In the genomic region with DNA sequence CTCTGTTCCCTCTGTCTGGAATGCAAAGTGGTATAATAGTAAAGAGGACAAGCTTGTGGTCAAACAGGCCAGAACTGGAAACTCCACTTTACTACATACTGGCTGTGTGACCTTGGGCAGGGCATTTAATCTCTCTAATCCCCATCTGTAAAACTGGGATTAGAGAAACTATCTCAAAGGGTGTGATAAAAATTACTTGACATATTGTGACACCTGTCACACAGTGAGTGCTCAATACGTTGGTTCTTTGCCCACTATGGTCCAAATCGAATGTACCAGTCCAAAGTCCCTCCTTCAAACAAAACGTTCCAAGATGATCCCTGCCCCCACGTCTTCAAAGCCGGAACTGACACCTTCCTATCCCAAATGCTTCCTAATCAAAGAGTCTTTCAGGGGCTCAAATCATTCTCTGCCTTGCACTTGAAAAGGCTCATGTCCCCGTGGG, we compare ENCODE assay signal across 9 cellular contexts. TPM values are rescaled to one million over a fixed set of nuclear protein-coding genes. Genes with fewer than 3 reads are reported as not detected.
DNase-seq lines count a peak whose midpoint lies in the region; ATAC-seq, FAIRE-seq and TF ChIP-seq lines count a peak whose summit lies in the region.
"Had no signal": no experiment of that assay in that cellular context is flagged by ENCODE, and none has a peak within 500 bp of the region (broad histone marks: within the 10 kb centered on the region; RNA-seq: fewer than 3 reads in every experiment).

No MANE protein-coding gene starts in this region.

- TF ChIP-seq POLR2A in HepG2 (IDR thresholded peaks at IDR 0.05; ENCODE audit: insufficient read depth in 1 of 2, low read depth in 2 of 2, low read length in 2 of 2) (no peak), thyroid gland (IDR thresholded peaks at IDR 0.05) (no peak)

- intact Hi-C loops in HepG2 (cut with micrococcal nuclease; ENCODE audit: unreplicated experiment) (loop anchor here (1.0 kb wide), 1 partner anchor 8 kb away; no protein-coding TSS in a partner anchor), thyroid gland (cut with DNase I) (loop anchor here (5.0 kb wide), 1 partner anchor 60 kb away; a partner anchor contains a TSS)

- H3K27me3 ChIP-seq in HepG2 (ENCODE audit: control insufficient read depth in 1 of 2, insufficient read depth in 2 of 2, low read length in 2 of 2) (no peaks in the 10 kb centered on the region; a peak in 1 of 5 replicates), thyroid gland (no peaks in the 10 kb centered on the region)

- 2% methylated on average over 6 of the region's 6 CpGs for WGBS in HepG2 (ENCODE audit: low lambda C conversion rate)
- 53 to 69% methylated on average over 6 of the region's 6 CpGs for WGBS in thyroid gland, 2 donors

- no peak for TF ChIP-seq CTCF in HepG2 (CRISPR knock-in tag; IDR thresholded peaks at IDR 0.05)
- no peak for TF ChIP-seq CTCF in thyroid gland (IDR thresholded peaks at IDR 0.05)

- H3K36me3 ChIP-seq in HepG2 (replicated peaks in 1 of 2; ENCODE audit: control insufficient read depth in 1 of 2, insufficient read depth in 2 of 2, low read length in 2 of 2): peaks cover 0 to 2% of the 10 kb centered on the region in 2 experiments; a peak in 2 of 5 replicates
- peaks cover 0 to 5% of the 10 kb centered on the region in 2 donors for H3K36me3 ChIP-seq in thyroid gland

- peak overlapping the region; percentile 98 for H3K27ac Mint-ChIP-seq in activated T-cell treated with anti-CD3 and anti-CD28 coated beads, Interleukin-2, amount 50 U/mL, for 24 hours
- peak overlapping the region; percentile 50 for H3K27ac Mint-ChIP-seq in activated naive CD8-positive, alpha-beta T cell treated with anti-CD3 and anti-CD28 coated beads, Interleukin-2, amount 10 ng/mL, durations not matched to agents 7 days and 5 days

- H3K9me3 Mint-ChIP-seq in activated T-cell treated with anti-CD3 and anti-CD28 coated beads, Interleukin-2, amount 50 U/mL, for 24 hours: no peaks in the 10 kb centered on the region
- no peaks in the 10 kb centered on the region for H3K9me3 Mint-ChIP-seq in activated naive CD8-positive, alpha-beta T cell treated with anti-CD3 and anti-CD28 coated beads, Interleukin-2, amount 10 ng/mL, durations not matched to agents 7 days and 5 days

- POLR2A ChIA-PET in activated naive CD8-positive, alpha-beta T cell treated with anti-CD3 and anti-CD28 coated beads, Interleukin-2, amount 10 ng/mL, durations not matched to agents 7 days and 5 days (lab: Charles Lee): interaction anchor here (0.6 to 2.8 kb wide), 3 partner anchors 10 to 127 kb away, joined by 3 to 46 read pairs (median 8); a partner anchor contains a TSS
- POLR2A ChIA-PET in HepG2 (lab: Yijun Ruan, JAX): interaction anchor here (1.0 to 4.9 kb wide), 11 partner anchors 9 to 487 kb away, joined by 3 to 118 read pairs (median 25); a partner anchor contains a TSS

- no peaks in the 10 kb centered on the region for H3K79me2 ChIP-seq in HepG2 (ENCODE audit: insufficient read depth, low read length)

- TF ChIP-seq EP300 in HepG2 (IDR thresholded peaks at IDR 0.05; ENCODE audit: low read depth in 2 of 2, low read length in 2 of 2) (peak in 1 of 2 experiments; percentile 66; a peak in 2 of 4 replicates), HepG2 (CRISPR knock-in tag; IDR thresholded peaks at IDR 0.05; ENCODE audit: borderline replicate concordance) (no peak)

- peak overlapping the region; percentile 94 for H3K4me2 ChIP-seq in HepG2 (ENCODE audit: low read depth, low read length)

- H3K4me3 ChIP-seq in HepG2 (replicated peaks in 1 of 3; ENCODE audit: insufficient read depth in 1 of 3, low read depth in 2 of 3, low read length in 3 of 3) (peak overlapping the region; percentile 72 to 76 (median 74)), thyroid gland (replicated peaks in 1 of 3) (peak overlapping the region in 2 of 3 donors; percentile 48 to 63)

- H4K20me1 ChIP-seq in HepG2 (ENCODE audit: insufficient read depth, low read length): no peaks in the 10 kb centered on the region

- peak; percentile 43 for FAIRE-seq in HepG2 (lab: Jason Lieb, UNC)
- FAIRE-seq: D721Med had no signal

- BruUV-seq in HepG2 (replicated peaks; lab: Mats Ljungman, UMichigan): TSS peak; percentile 84

- H3K36me3 Mint-ChIP-seq in activated T-cell treated with anti-CD3 and anti-CD28 coated beads, Interleukin-2, amount 50 U/mL, for 24 hours (ENCODE audit: low read depth): peaks cover 32% of the 10 kb centered on the region
- peaks cover 7% of the 10 kb centered on the region for H3K36me3 Mint-ChIP-seq in activated naive CD8-positive, alpha-beta T cell treated with anti-CD3 and anti-CD28 coated beads, Interleukin-2, amount 10 ng/mL, durations not matched to agents 7 days and 5 days

- H2AFZ ChIP-seq in HepG2 (ENCODE audit: low read length): peak overlapping the region; percentile 17

- in situ Hi-C loops in HepG2 (cut with HindIII; ENCODE audit: extremely low pct_ligation_motif_present, low pct_unique_long_range_greater_than_20kb): no loop called here

- ATAC-seq in activated naive CD8-positive, alpha-beta T cell treated with anti-CD3 and anti-CD28 coated beads, Interleukin-2, amount 10 ng/mL, durations not matched to agents 7 days and 5 days (ENCODE audit: low read depth): no peak
- ATAC-seq in HepG2 (peak; percentile 6), GM21515 (IDR thresholded peaks at IDR 0.05; ENCODE audit: unreplicated experiment) (no peak)

- peak overlapping the region; percentile 96 for H3K4me3 Mint-ChIP-seq in activated T-cell treated with anti-CD3 and anti-CD28 coated beads, Interleukin-2, amount 50 U/mL, for 24 hours
- peak overlapping the region; percentile 88 for H3K4me3 Mint-ChIP-seq in activated naive CD8-positive, alpha-beta T cell treated with anti-CD3 and anti-CD28 coated beads, Interleukin-2, amount 10 ng/mL, durations not matched to agents 7 days and 5 days

- H3K27ac ChIP-seq in HepG2 (ENCODE audit: extremely low read length, insufficient read depth, low read length) (peak overlapping the region; percentile 88), thyroid gland (peak overlapping the region; percentile 90 to 95 (median 94))

- CTCF ChIA-PET in HepG2 (lab: Yijun Ruan, JAX; ENCODE audit: low intra/inter-chr PET ratio, low total read pairs): no interaction called here

- H3K4me1 Mint-ChIP-seq in activated T-cell treated with anti-CD3 and anti-CD28 coated beads, Interleukin-2, amount 50 U/mL, for 24 hours (ENCODE audit: low read depth): peaks cover 21% of the 10 kb centered on the region
- peaks cover 14% of the 10 kb centered on the region for H3K4me1 Mint-ChIP-seq in activated naive CD8-positive, alpha-beta T cell treated with anti-CD3 and anti-CD28 coated beads, Interleukin-2, amount 10 ng/mL, durations not matched to agents 7 days and 5 days

- no peaks in the 10 kb centered on the region for H3K27me3 Mint-ChIP-seq in activated T-cell treated with anti-CD3 and anti-CD28 coated beads, Interleukin-2, amount 50 U/mL, for 24 hours
- no peaks in the 10 kb centered on the region for H3K27me3 Mint-ChIP-seq in activated naive CD8-positive, alpha-beta T cell treated with anti-CD3 and anti-CD28 coated beads, Interleukin-2, amount 10 ng/mL, durations not matched to agents 7 days and 5 days

- no peak for TF ChIP-seq RAD21 in HepG2 (CRISPR knock-in tag; IDR thresholded peaks at IDR 0.05)

- H3K9ac ChIP-seq in HepG2 (ENCODE audit: insufficient read depth, low read depth, low read length): peak overlapping the region; percentile 83

- H3K4me1 ChIP-seq in HepG2 (ENCODE audit: insufficient read depth, low read length): peaks cover 26% of the 10 kb centered on the region
- H3K4me1 ChIP-seq in thyroid gland: peaks cover 7 to 22% of the 10 kb centered on the region in 2 donors

- no peak for DNase-seq in activated T-cell treated with anti-CD3 and anti-CD28 coated beads, Interleukin-2, amount 50 U/mL, for 24 hours
- no peak for DNase-seq in activated T-cell treated with anti-CD3 and anti-CD28 coated beads, Interleukin-2, amount 50 U/mL, for 48 hours
- no peak for DNase-seq in activated naive CD8-positive, alpha-beta T cell treated with anti-CD3 and anti-CD28 coated beads, Interleukin-2, amount 10 ng/mL, durations not matched to agents 7 days and 5 days
- no peak for DNase-seq in HepG2 (ENCODE audit: low spot score)
- DNase-seq in thyroid gland: no peak
- no peak for DNase-seq in effector CD4-positive, alpha-beta T cell
- no peak for DNase-seq in cerebellar nuclear complex (lab: John Stamatoyannopoulos, UW)

- H3K9me3 ChIP-seq in HepG2 (ENCODE audit: low read length) (no peaks in the 10 kb centered on the region), thyroid gland (no peaks in the 10 kb centered on the region)

RNA-seq across cellular contexts. Expression of a gene that starts 0.7 kb away (rescaled TPM):
- total RNA-seq in activated naive CD8-positive, alpha-beta T cell treated with anti-CD3 and anti-CD28 coated beads, Interleukin-2, amount 10 ng/mL, durations not matched to agents 7 days and 5 days: 10 to 100 TPM; 18.3 to 23.9 TPM
- total RNA-seq in HepG2 (2016; rRNA removed; fragmentation: Illumina TruSeq; extraction: Trizol) (5.1 and 11.9 TPM in 2 replicates), thyroid gland (10 to 100 TPM; 55.6 to 88.1 (median 72.7) TPM)
- 1.1 and 1.5 TPM in 2 replicates for total RNA-seq in HepG2 (2016; cell fraction: cytosol; rRNA removed; fragmentation: Illumina TruSeq; extraction: Trizol; ENCODE audit: low read depth)
- total RNA-seq in HepG2 (2016; cell fraction: insoluble cytoplasmic fraction; rRNA removed; fragmentation: Illumina TruSeq; extraction: Trizol): 3.5 and 11.4 TPM in 2 replicates
- 3.2 and 3.3 TPM in 2 replicates for total RNA-seq in HepG2 (2016; cell fraction: membrane; rRNA removed; fragmentation: Illumina TruSeq; extraction: Trizol)
- 11.6 and 12.8 TPM in 2 replicates for total RNA-seq in HepG2 (2016; cell fraction: nucleus; rRNA removed; fragmentation: Illumina TruSeq; extraction: Trizol)
- 14.6 and 21.2 TPM in 2 replicates for polyA plus RNA-seq in HepG2 (2011; rRNA removed)
- polyA plus RNA-seq in HepG2 (2011; cell fraction: cytosol; rRNA removed): 9.7 and 10.8 TPM in 2 replicates
- 53.0 and 67.8 TPM in 2 replicates for polyA plus RNA-seq in HepG2 (2011; cell fraction: nucleus; rRNA removed)
- 9.1 and 10.3 TPM in 2 replicates for polyA plus RNA-seq in HepG2 (2012)
- polyA plus RNA-seq in HepG2 (2016; cell fraction: cytosol; fragmentation: Illumina TruSeq; extraction: Trizol; ENCODE audit: low read depth): 0.93 and 0.97 TPM in 2 replicates
- polyA plus RNA-seq in HepG2 (2016; cell fraction: insoluble cytoplasmic fraction; fragmentation: Illumina TruSeq; extraction: Trizol; ENCODE audit: low read depth): 4.1 and 5.4 TPM in 2 replicates
- polyA plus RNA-seq in HepG2 (2016; cell fraction: membrane; fragmentation: Illumina TruSeq; extraction: Trizol; ENCODE audit: low read depth): 2.1 and 2.4 TPM in 2 replicates
- polyA plus RNA-seq in HepG2 (2016; cell fraction: nucleus; fragmentation: Illumina TruSeq; extraction: Trizol; ENCODE audit: insufficient read depth, low read depth): 23.4 and 28.3 TPM in 2 replicates
- polyA minus RNA-seq in HepG2 (2011; rRNA and poly(A)+ RNA removed; ENCODE audit: low replicate concordance): 12.0 and 44.9 TPM in 2 replicates
- polyA minus RNA-seq in HepG2 (2011; cell fraction: cytosol; rRNA and poly(A)+ RNA removed): 5.6 and 8.2 TPM in 2 replicates
- polyA minus RNA-seq in HepG2 (2011; cell fraction: nucleus; rRNA and poly(A)+ RNA removed): 8.2 and 9.7 TPM in 2 replicates

RNA-seq across cellular contexts. Expression of a gene that starts 12.7 kb away (rescaled TPM):
- total RNA-seq in activated naive CD8-positive, alpha-beta T cell treated with anti-CD3 and anti-CD28 coated beads, Interleukin-2, amount 10 ng/mL, durations not matched to agents 7 days and 5 days: 1 to 10 TPM; 6.4 to 6.6 TPM
- total RNA-seq in HepG2 (2016; rRNA removed; fragmentation: Illumina TruSeq; extraction: Trizol): 30.2 and 64.1 TPM in 2 replicates
- total RNA-seq in HepG2 (2016; cell fraction: cytosol; rRNA removed; fragmentation: Illumina TruSeq; extraction: Trizol; ENCODE audit: low read depth): 29.4 and 32.0 TPM in 2 replicates
- 24.5 and 63.0 TPM in 2 replicates for total RNA-seq in HepG2 (2016; cell fraction: insoluble cytoplasmic fraction; rRNA removed; fragmentation: Illumina TruSeq; extraction: Trizol)
- 21.8 and 22.8 TPM in 2 replicates for total RNA-seq in HepG2 (2016; cell fraction: membrane; rRNA removed; fragmentation: Illumina TruSeq; extraction: Trizol)
- 81.6 and 99.0 TPM in 2 replicates for total RNA-seq in HepG2 (2016; cell fraction: nucleus; rRNA removed; fragmentation: Illumina TruSeq; extraction: Trizol)
- polyA plus RNA-seq in HepG2 (2011; rRNA removed): 57.7 and 77.7 TPM in 2 replicates
- polyA plus RNA-seq in HepG2 (2011; cell fraction: cytosol; rRNA removed): 36.7 and 42.6 TPM in 2 replicates
- 210 and 211 TPM in 2 replicates for polyA plus RNA-seq in HepG2 (2011; cell fraction: nucleus; rRNA removed)
- polyA plus RNA-seq in HepG2 (2012): 69.2 and 69.6 TPM in 2 replicates
- 4.2 and 4.3 TPM in 2 replicates for polyA plus RNA-seq in HepG2 (2016; cell fraction: cytosol; fragmentation: Illumina TruSeq; extraction: Trizol; ENCODE audit: low read depth)
- 25.3 and 32.1 TPM in 2 replicates for polyA plus RNA-seq in HepG2 (2016; cell fraction: insoluble cytoplasmic fraction; fragmentation: Illumina TruSeq; extraction: Trizol; ENCODE audit: low read depth)
- 8.5 and 9.9 TPM in 2 replicates for polyA plus RNA-seq in HepG2 (2016; cell fraction: membrane; fragmentation: Illumina TruSeq; extraction: Trizol; ENCODE audit: low read depth)
- polyA plus RNA-seq in HepG2 (2016; cell fraction: nucleus; fragmentation: Illumina TruSeq; extraction: Trizol; ENCODE audit: insufficient read depth, low read depth): 149 and 153 TPM in 2 replicates
- 39.8 and 292 TPM in 2 replicates for polyA minus RNA-seq in HepG2 (2011; rRNA and poly(A)+ RNA removed; ENCODE audit: low replicate concordance)
- polyA minus RNA-seq in HepG2 (2011; cell fraction: cytosol; rRNA and poly(A)+ RNA removed): 52.4 and 60.7 TPM in 2 replicates
- 58.8 and 83.7 TPM in 2 replicates for polyA minus RNA-seq in HepG2 (2011; cell fraction: nucleus; rRNA and poly(A)+ RNA removed)
- total RNA-seq in thyroid gland: 100 to 1,000 TPM in 3 of 4 donors, 10 to 100 TPM in 1; 74.3 to 170 (median 139) TPM

RNA-seq across cellular contexts. Expression of a gene that starts 18.9 kb away (rescaled TPM):
- not detected for total RNA-seq in activated naive CD8-positive, alpha-beta T cell treated with anti-CD3 and anti-CD28 coated beads, Interleukin-2, amount 10 ng/mL, durations not matched to agents 7 days and 5 days
- total RNA-seq in HepG2 (2016; rRNA removed; fragmentation: Illumina TruSeq; extraction: Trizol) (not detected in 2 replicates), thyroid gland (1 to 10 TPM in 3 of 4 donors, not detected in 1; 1.1 to 3.3 (median 1.2) TPM)
- total RNA-seq in HepG2 (2016; cell fraction: cytosol; rRNA removed; fragmentation: Illumina TruSeq; extraction: Trizol; ENCODE audit: low read depth): not detected in 2 replicates
- total RNA-seq in HepG2 (2016; cell fraction: insoluble cytoplasmic fraction; rRNA removed; fragmentation: Illumina TruSeq; extraction: Trizol): not detected in 2 replicates
- total RNA-seq in HepG2 (2016; cell fraction: membrane; rRNA removed; fragmentation: Illumina TruSeq; extraction: Trizol): 0.17 TPM in 1 of 2 replicates, not detected in the other
- not detected in 2 replicates for total RNA-seq in HepG2 (2016; cell fraction: nucleus; rRNA removed; fragmentation: Illumina TruSeq; extraction: Trizol)
- polyA plus RNA-seq in HepG2 (2011; rRNA removed): 0.22 and 0.25 TPM in 2 replicates
- 0.08 and 0.13 TPM in 2 replicates for polyA plus RNA-seq in HepG2 (2011; cell fraction: cytosol; rRNA removed)
- 0.56 and 0.71 TPM in 2 replicates for polyA plus RNA-seq in HepG2 (2011; cell fraction: nucleus; rRNA removed)
- polyA plus RNA-seq in HepG2 (2012): 0.31 TPM in 1 of 2 replicates, not detected in the other
- 0.11 TPM in 1 of 2 replicates, not detected in the other for polyA plus RNA-seq in HepG2 (2016; cell fraction: cytosol; fragmentation: Illumina TruSeq; extraction: Trizol; ENCODE audit: low read depth)
- not detected in 2 replicates for polyA plus RNA-seq in HepG2 (2016; cell fraction: insoluble cytoplasmic fraction; fragmentation: Illumina TruSeq; extraction: Trizol; ENCODE audit: low read depth)
- polyA plus RNA-seq in HepG2 (2016; cell fraction: membrane; fragmentation: Illumina TruSeq; extraction: Trizol; ENCODE audit: low read depth): 0.15 TPM in 1 of 2 replicates, not detected in the other
- polyA plus RNA-seq in HepG2 (2016; cell fraction: nucleus; fragmentation: Illumina TruSeq; extraction: Trizol; ENCODE audit: insufficient read depth, low read depth): not detected in 2 replicates
- not detected in 2 replicates for polyA minus RNA-seq in HepG2 (2011; rRNA and poly(A)+ RNA removed; ENCODE audit: low replicate concordance)
- not detected in 2 replicates for polyA minus RNA-seq in HepG2 (2011; cell fraction: cytosol; rRNA and poly(A)+ RNA removed)
- polyA minus RNA-seq in HepG2 (2011; cell fraction: nucleus; rRNA and poly(A)+ RNA removed): not detected in 2 replicates

RNA-seq across cellular contexts. Expression of a gene that starts 22.0 kb away (rescaled TPM):
- total RNA-seq in activated naive CD8-positive, alpha-beta T cell treated with anti-CD3 and anti-CD28 coated beads, Interleukin-2, amount 10 ng/mL, durations not matched to agents 7 days and 5 days: 1 to 10 TPM; 2.7 to 3.2 TPM
- total RNA-seq in HepG2 (2016; rRNA removed; fragmentation: Illumina TruSeq; extraction: Trizol) (0.14 and 0.24 TPM in 2 replicates), thyroid gland (1 to 10 TPM in 3 of 4 donors, under 1 TPM in 1; 0.63 to 2.1 (median 1.5) TPM)
- not detected in 2 replicates for total RNA-seq in HepG2 (2016; cell fraction: cytosol; rRNA removed; fragmentation: Illumina TruSeq; extraction: Trizol; ENCODE audit: low read depth)
- total RNA-seq in HepG2 (2016; cell fraction: insoluble cytoplasmic fraction; rRNA removed; fragmentation: Illumina TruSeq; extraction: Trizol): 0.26 TPM in 1 of 2 replicates, not detected in the other
- 0.06 TPM in 1 of 2 replicates, not detected in the other for total RNA-seq in HepG2 (2016; cell fraction: membrane; rRNA removed; fragmentation: Illumina TruSeq; extraction: Trizol)
- total RNA-seq in HepG2 (2016; cell fraction: nucleus; rRNA removed; fragmentation: Illumina TruSeq; extraction: Trizol): 0.56 and 0.84 TPM in 2 replicates
- polyA plus RNA-seq in HepG2 (2011; rRNA removed): 0.65 and 0.84 TPM in 2 replicates
- 0.15 and 0.35 TPM in 2 replicates for polyA plus RNA-seq in HepG2 (2011; cell fraction: cytosol; rRNA removed)
- polyA plus RNA-seq in HepG2 (2011; cell fraction: nucleus; rRNA removed): 6.0 and 8.8 TPM in 2 replicates
- 0.43 and 2.1 TPM in 2 replicates for polyA plus RNA-seq in HepG2 (2012)
- not detected in 2 replicates for polyA plus RNA-seq in HepG2 (2016; cell fraction: cytosol; fragmentation: Illumina TruSeq; extraction: Trizol; ENCODE audit: low read depth)
- 0.19 TPM in 1 of 2 replicates, not detected in the other for polyA plus RNA-seq in HepG2 (2016; cell fraction: insoluble cytoplasmic fraction; fragmentation: Illumina TruSeq; extraction: Trizol; ENCODE audit: low read depth)
- polyA plus RNA-seq in HepG2 (2016; cell fraction: membrane; fragmentation: Illumina TruSeq; extraction: Trizol; ENCODE audit: low read depth): not detected in 2 replicates
- 0.51 and 0.85 TPM in 2 replicates for polyA plus RNA-seq in HepG2 (2016; cell fraction: nucleus; fragmentation: Illumina TruSeq; extraction: Trizol; ENCODE audit: insufficient read depth, low read depth)
- 2.2 and 2.6 TPM in 2 replicates for polyA minus RNA-seq in HepG2 (2011; rRNA and poly(A)+ RNA removed; ENCODE audit: low replicate concordance)
- polyA minus RNA-seq in HepG2 (2011; cell fraction: cytosol; rRNA and poly(A)+ RNA removed): not detected in 2 replicates
- 3.0 and 4.0 TPM in 2 replicates for polyA minus RNA-seq in HepG2 (2011; cell fraction: nucleus; rRNA and poly(A)+ RNA removed)

RNA-seq across cellular contexts. Expression of a gene that starts 43.2 kb away (rescaled TPM):
- total RNA-seq in activated naive CD8-positive, alpha-beta T cell treated with anti-CD3 and anti-CD28 coated beads, Interleukin-2, amount 10 ng/mL, durations not matched to agents 7 days and 5 days: 10 to 100 TPM; 38.1 to 38.6 TPM
- 40.6 and 48.6 TPM in 2 replicates for total RNA-seq in HepG2 (2016; rRNA removed; fragmentation: Illumina TruSeq; extraction: Trizol)
- total RNA-seq in HepG2 (2016; cell fraction: cytosol; rRNA removed; fragmentation: Illumina TruSeq; extraction: Trizol; ENCODE audit: low read depth): 50.1 and 73.7 TPM in 2 replicates
- total RNA-seq in HepG2 (2016; cell fraction: insoluble cytoplasmic fraction; rRNA removed; fragmentation: Illumina TruSeq; extraction: Trizol): 43.9 and 49.0 TPM in 2 replicates
- 66.3 and 82.4 TPM in 2 replicates for total RNA-seq in HepG2 (2016; cell fraction: membrane; rRNA removed; fragmentation: Illumina TruSeq; extraction: Trizol)
- 18.4 and 23.7 TPM in 2 replicates for total RNA-seq in HepG2 (2016; cell fraction: nucleus; rRNA removed; fragmentation: Illumina TruSeq; extraction: Trizol)
- polyA plus RNA-seq in HepG2 (2011; rRNA removed): 56.6 and 68.2 TPM in 2 replicates
- polyA plus RNA-seq in HepG2 (2011; cell fraction: cytosol; rRNA removed): 62.1 and 67.0 TPM in 2 replicates
- 27.3 and 39.8 TPM in 2 replicates for polyA plus RNA-seq in HepG2 (2011; cell fraction: nucleus; rRNA removed)
- 38.6 and 44.5 TPM in 2 replicates for polyA plus RNA-seq in HepG2 (2012)
- 106 and 131 TPM in 2 replicates for polyA plus RNA-seq in HepG2 (2016; cell fraction: cytosol; fragmentation: Illumina TruSeq; extraction: Trizol; ENCODE audit: low read depth)
- polyA plus RNA-seq in HepG2 (2016; cell fraction: insoluble cytoplasmic fraction; fragmentation: Illumina TruSeq; extraction: Trizol; ENCODE audit: low read depth): 73.3 and 81.4 TPM in 2 replicates
- polyA plus RNA-seq in HepG2 (2016; cell fraction: membrane; fragmentation: Illumina TruSeq; extraction: Trizol; ENCODE audit: low read depth): 100 and 131 TPM in 2 replicates
- 45.4 and 54.1 TPM in 2 replicates for polyA plus RNA-seq in HepG2 (2016; cell fraction: nucleus; fragmentation: Illumina TruSeq; extraction: Trizol; ENCODE audit: insufficient read depth, low read depth)
- polyA minus RNA-seq in HepG2 (2011; rRNA and poly(A)+ RNA removed; ENCODE audit: low replicate concordance): 30.0 and 48.1 TPM in 2 replicates
- 11.5 and 16.0 TPM in 2 replicates for polyA minus RNA-seq in HepG2 (2011; cell fraction: cytosol; rRNA and poly(A)+ RNA removed)
- 10.6 and 14.7 TPM in 2 replicates for polyA minus RNA-seq in HepG2 (2011; cell fraction: nucleus; rRNA and poly(A)+ RNA removed)
- 100 to 1,000 TPM in 1 of 4 donors, 10 to 100 TPM in 3; 39.8 to 134 (median 70.3) TPM for total RNA-seq in thyroid gland
